In the genomic region with DNA sequence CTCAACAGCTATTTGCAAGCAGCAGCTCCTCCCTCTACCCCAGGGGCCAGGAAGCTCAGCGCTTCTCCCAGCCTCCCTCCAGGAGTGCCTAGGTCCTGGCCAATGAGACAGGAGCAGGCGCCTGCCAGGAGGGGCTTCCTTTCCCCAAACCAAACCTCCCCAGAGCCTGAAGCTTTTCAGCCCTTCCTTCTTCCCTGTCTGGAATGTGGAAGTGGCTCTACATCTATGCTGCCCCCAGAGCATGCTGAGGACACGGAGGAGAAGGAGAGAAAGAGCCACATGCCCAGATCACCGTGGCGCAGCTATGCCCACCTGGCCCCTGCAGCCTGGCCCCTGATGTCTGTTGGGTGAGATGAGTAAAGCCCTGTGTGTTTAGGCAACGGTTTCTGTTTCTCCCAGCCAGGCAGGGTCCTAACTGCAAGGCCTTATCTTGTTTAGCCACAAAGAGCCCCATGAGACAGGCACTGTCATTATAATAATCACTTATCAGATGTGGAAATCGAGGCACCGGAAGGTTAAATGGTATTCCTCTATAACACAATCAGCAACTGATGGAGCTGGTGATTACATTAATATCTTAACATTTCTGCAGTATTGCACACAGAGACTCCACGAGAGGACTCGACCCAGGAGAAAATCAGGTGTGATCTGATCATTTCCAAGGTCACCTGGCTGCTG, we compare ENCODE assay signal across 25 cellular contexts.
DNase-seq lines count a peak whose midpoint lies in the region; ATAC-seq and TF ChIP-seq lines count a peak whose summit lies in the region.
"Had no signal": no experiment of that assay in that cellular context is flagged by ENCODE, and none has a peak within 500 bp of the region (broad histone marks: within the 10 kb centered on the region; RNA-seq: fewer than 3 reads in every experiment).

No MANE protein-coding gene starts in this region.

- no peak overlapping the region for H2AK5ac ChIP-seq in neuronal stem cell (ENCODE audit: low read depth, low read length)

- H2BK12ac ChIP-seq in neuronal stem cell (ENCODE audit: low read length): no peak overlapping the region

- H3K4me1 ChIP-seq in neuronal stem cell (ENCODE audit: control insufficient read depth in 2 of 2, insufficient read depth in 1 of 2, low read depth in 1 of 2, low read length in 2 of 2) (peaks cover 16 to 22% of the 10 kb centered on the region in 2 donors), vagina (peaks cover 7% of the 10 kb centered on the region)
- H3K4me1 ChIP-seq: uterus had no signal

- H3K4me2 ChIP-seq in neuronal stem cell (ENCODE audit: insufficient read depth, low read length, poor library complexity, severe bottlenecking): no peak overlapping the region

- H3K9me3 ChIP-seq in neuronal stem cell (replicated peaks in 1 of 2; ENCODE audit: control insufficient read depth in 2 of 2, insufficient read depth in 1 of 2, low read depth in 1 of 2, low read length in 2 of 2) (no peaks in the 10 kb centered on the region), vagina (no peaks in the 10 kb centered on the region)
- H3K9me3 ChIP-seq: suprapubic skin, uterus had no signal

- H3K4ac ChIP-seq in neuronal stem cell (ENCODE audit: low read length): no peak overlapping the region

- H2AFZ ChIP-seq in neuronal stem cell (ENCODE audit: low read length): no peak overlapping the region

- TF ChIP-seq CTCF in vagina (IDR thresholded peaks at IDR 0.05): no peak

- H3K9ac ChIP-seq in neuronal stem cell (ENCODE audit: low read depth, low read length, poor library complexity): no peak overlapping the region

- H2BK5ac ChIP-seq in neuronal stem cell (ENCODE audit: low read length): no peak overlapping the region

- no peak overlapping the region for H3K27ac ChIP-seq in neuronal stem cell (replicated peaks; ENCODE audit: low read length)
- H3K27ac ChIP-seq in vagina: no peak overlapping the region
- H3K27ac ChIP-seq: 22Rv1, dorsolateral prefrontal cortex, SK-N-MC, suprapubic skin, uterus had no signal

- peak; percentile 20 for DNase-seq in NCI-H2029 (lab: John Stamatoyannopoulos, UW)
- no peak for DNase-seq in NCI-H2029 treated with DMSO at 0.1 percent for 48 hours (lab: John Stamatoyannopoulos, UW)
- peak; percentile 5 for DNase-seq in NCI-H2227 treated with DMSO at 0.1 percent for 48 hours (lab: John Stamatoyannopoulos, UW)
- DNase-seq in iPS DF 19.7 (ENCODE audit: low read depth, low spot score): peak; percentile 65
- DNase-seq in neuronal stem cell (ENCODE audit: low spot score): peak; percentile 14
- DNase-seq in vagina (ENCODE audit: extremely low spot score in 2 of 2): no peak
- no peak for DNase-seq in MV-4-11 (lab: John Stamatoyannopoulos, UW)
- DNase-seq: activated CD4-positive, alpha-beta T cell treated with anti-CD3 and anti-CD28 coated beads for 48 hours; activated gamma-delta T cell; activated naive CD8-positive, alpha-beta T cell treated with anti-CD3 and anti-CD28 coated beads, Interleukin-2, amount 50 U/mL, for 24 hours; activated T-cell treated with anti-CD3 and anti-CD28 coated beads, Interleukin-2, amount 50 U/mL, for 1 hour; Calu3; DND-41; Karpas-422; kidney glomerular epithelial cell; NCI-H146; NCI-H82; stimulated activated naive CD4-positive, alpha-beta T cell; uterus had no signal

- H3K4me3 ChIP-seq in neuronal stem cell (ENCODE audit: low read length in 2 of 2) (no peak overlapping the region), vagina (no peak overlapping the region)
- H3K4me3 ChIP-seq: SK-N-MC, suprapubic skin, uterus had no signal

- no peak for TF ChIP-seq POLR2A in vagina (IDR thresholded peaks at IDR 0.05)

- H3K27me3 ChIP-seq in neuronal stem cell (ENCODE audit: control insufficient read depth in 3 of 3, insufficient read depth in 3 of 3, low read depth in 1 of 3, low read length in 3 of 3) (no peaks in the 10 kb centered on the region), vagina (no peaks in the 10 kb centered on the region)
- H3K27me3 ChIP-seq: uterus had no signal

- H4K91ac ChIP-seq in neuronal stem cell (ENCODE audit: low read depth, low read length, poor library complexity): no peak overlapping the region

- no peak overlapping the region for H2BK15ac ChIP-seq in neuronal stem cell (ENCODE audit: low read length)

- H3K14ac ChIP-seq in neuronal stem cell (ENCODE audit: low read length): peak overlapping the region; percentile 14

- no peak for ATAC-seq in GM21515 (IDR thresholded peaks at IDR 0.05; ENCODE audit: unreplicated experiment)
- ATAC-seq: activated naive CD8-positive, alpha-beta T cell treated with anti-CD3 and anti-CD28 coated beads, Interleukin-2, amount 50 U/mL, for 24 hours; sciatic nerve had no signal

- H3K23ac ChIP-seq in neuronal stem cell (ENCODE audit: low read depth, low read length, poor library complexity): no peak overlapping the region

- peak overlapping the region; percentile 89 for H4K8ac ChIP-seq in neuronal stem cell (ENCODE audit: low read depth, low read length)

- H3K18ac ChIP-seq in neuronal stem cell (ENCODE audit: low read length): peak overlapping the region; percentile 63

- no CpG with 5 or more reads among the region's 10 CpGs for WGBS in neuronal stem cell (ENCODE audit: extremely low coverage in 2 of 2, insufficient read length in 2 of 2, insufficient replicate concordance in 1 of 2), 2 donors

- no peaks in the 10 kb centered on the region for H3K79me1 ChIP-seq in neuronal stem cell (ENCODE audit: low read depth, low read length)

- no peak overlapping the region for H2BK120ac ChIP-seq in neuronal stem cell (ENCODE audit: low read depth, low read length)

- intact Hi-C loops in vagina (cut with DNase I): no loop called here

- no peaks in the 10 kb centered on the region for H3K36me3 ChIP-seq in neuronal stem cell (replicated peaks in 1 of 2; ENCODE audit: control insufficient read depth in 2 of 2, insufficient read depth in 2 of 2, low read length in 2 of 2)
- no peaks in the 10 kb centered on the region for H3K36me3 ChIP-seq in vagina
- H3K36me3 ChIP-seq: suprapubic skin, uterus had no signal

Comparison
In these comparisons a context has a peak if more than half of its experiments do, and no peak if none do; other contexts are left out.
1. DNase-seq: peak in NCI-H2029 (single experiment), NCI-H2227 treated with DMSO at 0.1 percent for 48 hours (single experiment), iPS DF 19.7 (single experiment) and neuronal stem cell (single experiment); none in NCI-H2029 treated with DMSO at 0.1 percent for 48 hours (single experiment), vagina (0 of 2) and MV-4-11 (single experiment).